In the genomic region with DNA sequence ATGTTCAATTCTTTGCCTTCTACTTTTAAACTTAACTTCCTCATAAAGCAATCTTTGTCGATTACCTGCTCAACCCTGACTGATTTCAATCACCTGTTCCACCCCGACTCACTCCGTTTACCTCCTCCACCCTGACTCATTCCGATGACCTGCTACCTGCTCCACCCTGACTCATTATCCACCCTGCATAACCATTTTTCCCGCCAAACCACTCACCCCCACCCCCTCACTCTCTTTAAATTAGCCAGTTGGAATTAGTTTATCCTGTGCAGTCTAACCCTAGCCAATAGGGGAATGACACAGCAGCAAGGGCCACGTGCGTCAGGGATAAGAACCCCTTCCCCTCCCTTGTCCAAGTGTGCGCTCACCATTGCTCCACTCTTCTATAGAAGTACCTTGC, we compare ENCODE assay signal across 1 cellular context.
TF ChIP-seq lines count a peak whose summit lies in the region.

No MANE protein-coding gene starts in this region.

TF ChIP-seq in H1, 55 proteins besides CTCF, POLR2A, EP300 and RAD21:
- TF ChIP-seq JUND (IDR thresholded peaks at IDR 0.05; ENCODE audit: low read length) (0 out of 2 replicates have a peak, but pooled peaks have one; percentile 8), YY1 (IDR thresholded peaks at IDR 0.05; ENCODE audit: low read depth, low read length) (no peak)
- TF ChIP-seq, protein P1, sequence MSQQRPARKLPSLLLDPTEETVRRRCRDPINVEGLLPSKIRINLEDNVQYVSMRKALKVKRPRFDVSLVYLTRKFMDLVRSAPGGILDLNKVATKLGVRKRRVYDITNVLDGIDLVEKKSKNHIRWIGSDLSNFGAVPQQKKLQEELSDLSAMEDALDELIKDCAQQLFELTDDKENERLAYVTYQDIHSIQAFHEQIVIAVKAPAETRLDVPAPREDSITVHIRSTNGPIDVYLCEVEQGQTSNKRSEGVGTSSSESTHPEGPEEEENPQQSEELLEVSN (IDR thresholded peaks at IDR 0.05): peak; percentile 53
